Comparison of ENCODE assay signal across 9 cellular contexts in the genomic region with DNA sequence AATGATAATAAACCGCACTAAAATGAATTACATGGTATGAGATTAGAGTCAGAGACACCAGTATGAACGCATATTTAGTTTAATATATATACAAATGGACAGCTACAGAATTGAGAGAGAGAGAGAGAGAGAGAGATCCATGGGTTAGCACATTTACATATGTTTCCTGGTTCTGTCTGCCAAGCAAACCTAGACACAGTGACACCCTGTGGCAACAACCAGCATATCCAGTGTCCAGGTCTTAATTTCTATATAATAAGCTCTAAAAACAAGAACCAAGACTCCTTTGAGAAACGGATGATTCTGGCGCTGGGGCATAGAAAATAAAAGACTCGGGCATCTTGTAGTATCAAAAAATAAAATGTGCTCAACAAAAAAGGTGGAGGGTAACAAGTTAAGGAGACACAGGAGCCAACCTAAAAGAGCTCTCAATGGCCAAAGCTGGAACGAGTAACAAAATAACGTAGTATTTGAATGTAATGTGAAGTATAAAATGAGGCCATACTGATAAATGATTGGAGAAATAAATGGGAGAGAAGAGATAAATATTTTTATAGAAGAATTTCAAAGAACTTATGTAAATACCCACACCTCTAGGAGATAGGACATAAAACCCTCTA.
DNase-seq lines count a peak whose midpoint lies in the region; ATAC-seq and TF ChIP-seq lines count a peak whose summit lies in the region.
"Had no signal": no experiment of that assay in that cellular context is flagged by ENCODE, and none has a peak within 500 bp of the region (broad histone marks: within the 10 kb centered on the region; RNA-seq: fewer than 3 reads in every experiment).

No MANE protein-coding gene starts in this region.

- H3K27me3 Mint-ChIP-seq in activated B cell treated with CpG ODN at 0.5 μM for 24 hours = no peaks in the 10 kb centered on the region
- no peaks in the 10 kb centered on the region for H3K27me3 Mint-ChIP-seq in natural killer cell treated with Interleukin-12 subunit alpha and Interleukin-12 subunit beta and Interleukin-15 and Interleukin-18, amount 100 ng/mL, for 72 hours
- H3K27me3 Mint-ChIP-seq: IgD-negative memory B cell had no signal

- TF ChIP-seq CTCF in activated B cell treated with CpG ODN at 0.5 μM for 24 hours (IDR thresholded peaks at IDR 0.05) = no peak

- H3K9me3 Mint-ChIP-seq in activated B cell treated with CpG ODN at 0.5 μM for 24 hours = peaks cover 2% of the 10 kb centered on the region
- H3K9me3 Mint-ChIP-seq in natural killer cell treated with Interleukin-12 subunit alpha and Interleukin-12 subunit beta and Interleukin-15 and Interleukin-18, amount 100 ng/mL, for 72 hours = no peaks in the 10 kb centered on the region
- H3K9me3 Mint-ChIP-seq: IgD-negative memory B cell had no signal

- no peak overlapping the region for H3K4me3 Mint-ChIP-seq in activated B cell treated with CpG ODN at 0.5 μM for 24 hours
- H3K4me3 Mint-ChIP-seq in natural killer cell treated with Interleukin-12 subunit alpha and Interleukin-12 subunit beta and Interleukin-15 and Interleukin-18, amount 100 ng/mL, for 72 hours = no peak overlapping the region
- H3K4me3 Mint-ChIP-seq: IgD-negative memory B cell had no signal

- ATAC-seq in GM18498 (IDR thresholded peaks at IDR 0.05; ENCODE audit: unreplicated experiment) = peak; percentile 98
- ATAC-seq in HG02884 (IDR thresholded peaks at IDR 0.05; ENCODE audit: unreplicated experiment) = peak; percentile 91
- ATAC-seq in activated B cell treated with CpG ODN at 0.5 μM for 24 hours (ENCODE audit: low read depth) = peak; percentile 92
- peak; percentile 75 to 76 for ATAC-seq in natural killer cell treated with Interleukin-12 subunit alpha and Interleukin-12 subunit beta and Interleukin-15 and Interleukin-18, amount 100 ng/mL, for 72 hours
- ATAC-seq in sciatic nerve = no peak

- DNase-seq in AG08395 (ENCODE audit: low spot score) (peak; percentile 68), NCI-H2081 (lab: John Stamatoyannopoulos, UW) (peak; percentile 34 to 70), activated B cell treated with CpG ODN at 0.5 μM for 24 hours (no peak), epidermal melanocyte (ENCODE audit: insufficient read length, low spot score) (peak; percentile 22), sciatic nerve (ENCODE audit: low spot score) (no peak)
- DNase-seq in natural killer cell treated with Interleukin-12 subunit alpha and Interleukin-12 subunit beta and Interleukin-15 and Interleukin-18, amount 100 ng/mL, for 72 hours (ENCODE audit: low spot score) = no peak

- POLR2A ChIA-PET in activated B cell treated with CpG ODN at 0.5 μM for 24 hours (lab: Charles Lee) = interaction anchor here (0.7 to 1.8 kb wide), 3 partner anchors 85 to 665 kb away, joined by 3 to 11 read pairs (median 7); a partner anchor contains a TSS

- H3K27ac Mint-ChIP-seq in activated B cell treated with CpG ODN at 0.5 μM for 24 hours = no peak overlapping the region
- no peak overlapping the region for H3K27ac Mint-ChIP-seq in natural killer cell treated with Interleukin-12 subunit alpha and Interleukin-12 subunit beta and Interleukin-15 and Interleukin-18, amount 100 ng/mL, for 72 hours

- peaks cover 10% of the 10 kb centered on the region for H3K36me3 Mint-ChIP-seq in activated B cell treated with CpG ODN at 0.5 μM for 24 hours (ENCODE audit: low read depth)
- no peaks in the 10 kb centered on the region for H3K36me3 Mint-ChIP-seq in natural killer cell treated with Interleukin-12 subunit alpha and Interleukin-12 subunit beta and Interleukin-15 and Interleukin-18, amount 100 ng/mL, for 72 hours

- peaks cover 11% of the 10 kb centered on the region for H3K4me1 Mint-ChIP-seq in activated B cell treated with CpG ODN at 0.5 μM for 24 hours
- peaks cover 7 to 11% of the 10 kb centered on the region in 2 donors for H3K4me1 Mint-ChIP-seq in natural killer cell treated with Interleukin-12 subunit alpha and Interleukin-12 subunit beta and Interleukin-15 and Interleukin-18, amount 100 ng/mL, for 72 hours (ENCODE audit: low read depth in 2 of 2)

- intact Hi-C loops in activated B cell treated with CpG ODN at 0.5 μM for 24 hours (cut with micrococcal nuclease) = loop anchor here (1.0 to 10.0 kb wide), 4 partner anchors 109 to 584 kb away; no protein-coding TSS in a partner anchor
- intact Hi-C loops in sciatic nerve (cut with DNase I) = no loop called here

- CTCF ChIA-PET in activated B cell treated with CpG ODN at 0.5 μM for 24 hours (lab: Charles Lee) = interaction anchor here (0.6 to 5.8 kb wide), 30 partner anchors 8 to 584 kb away, joined by 3 to 136 read pairs (median 4); a partner anchor contains a TSS

Comparison
In these comparisons a context has a peak if more than half of its experiments do, and no peak if none do; other contexts are left out.
1. DNase-seq: peak in AG08395 (single experiment), NCI-H2081 (2 of 2) and epidermal melanocyte (single experiment); none in activated B cell treated with CpG ODN at 0.5 μM for 24 hours (single experiment), natural killer cell treated with Interleukin-12 subunit alpha and Interleukin-12 subunit beta and Interleukin-15 and Interleukin-18, amount 100 ng/mL, for 72 hours (single experiment) and sciatic nerve (single experiment).